26 cellular contexts compared by ENCODE assay signal in the genomic region with DNA sequence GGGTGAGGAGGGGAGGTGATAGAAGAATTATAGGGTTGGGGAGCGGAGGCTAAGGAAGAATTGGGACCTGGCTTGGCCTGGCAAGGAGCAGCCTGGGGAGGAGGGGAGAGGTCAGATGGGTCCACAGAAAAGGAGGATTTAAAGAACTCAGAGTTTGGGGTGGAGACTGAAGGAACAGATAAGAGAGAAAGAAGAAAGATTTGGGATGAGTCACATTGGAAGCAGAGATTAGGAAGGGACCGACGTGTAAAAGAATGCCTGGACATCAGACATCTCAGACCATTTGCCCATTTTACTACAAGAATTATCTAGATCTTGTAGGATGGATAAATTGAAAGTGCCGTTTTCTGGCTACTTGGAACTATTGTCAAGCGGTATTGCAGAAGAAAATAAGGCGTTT.
"Had no signal": no experiment of that assay in that cellular context is flagged by ENCODE, and none has a peak within 500 bp of the region (broad histone marks: within the 10 kb centered on the region; RNA-seq: fewer than 3 reads in every experiment).

No MANE protein-coding gene starts in this region.

- ATAC-seq: activated T-cell treated with anti-CD3 and anti-CD28 coated beads, Interleukin-2, amount 50 U/mL, for 4 hours; Panc1; Right ventricle myocardium inferior; T-cell had no signal

- H3K27me3 ChIP-seq: MG63 had no signal

- H3K9me3 Mint-ChIP-seq: activated CD4-positive, alpha-beta memory T cell treated with anti-CD3 and anti-CD28 coated beads for 36 hours; activated naive CD4-positive, alpha-beta T cell treated with anti-CD3 and anti-CD28 coated beads, Interleukin-2, amount 50 U/mL, for 24 hours; activated T-cell treated with anti-CD3 and anti-CD28 coated beads, Interleukin-2, amount 50 U/mL, for 4 hours; T-cell had no signal

- H3K4me3 Mint-ChIP-seq: activated CD4-positive, alpha-beta memory T cell treated with anti-CD3 and anti-CD28 coated beads for 36 hours; activated CD4-positive, alpha-beta T cell treated with anti-CD3 and anti-CD28 coated beads, Interleukin-2, amount 10 ng/mL, durations not matched to agents 7 days and 5 days; activated naive CD4-positive, alpha-beta T cell treated with anti-CD3 and anti-CD28 coated beads, Interleukin-2, amount 50 U/mL, for 24 hours; activated T-cell treated with anti-CD3 and anti-CD28 coated beads, Interleukin-2, amount 50 U/mL, for 4 hours; brain; T-cell had no signal

- H3K9ac ChIP-seq: KMS-11 had no signal

- H3K4me1 Mint-ChIP-seq: activated CD4-positive, alpha-beta T cell treated with anti-CD3 and anti-CD28 coated beads, Interleukin-2, amount 10 ng/mL, durations not matched to agents 7 days and 5 days had no signal

- H3K27me3 Mint-ChIP-seq: activated CD4-positive, alpha-beta memory T cell treated with anti-CD3 and anti-CD28 coated beads for 36 hours; activated CD4-positive, alpha-beta T cell treated with anti-CD3 and anti-CD28 coated beads, Interleukin-2, amount 10 ng/mL, durations not matched to agents 7 days and 5 days; activated naive CD4-positive, alpha-beta T cell treated with anti-CD3 and anti-CD28 coated beads, Interleukin-2, amount 50 U/mL, for 24 hours; brain; T-cell had no signal

- H3K27ac Mint-ChIP-seq: activated CD4-positive, alpha-beta memory T cell treated with anti-CD3 and anti-CD28 coated beads for 36 hours; activated CD4-positive, alpha-beta T cell treated with anti-CD3 and anti-CD28 coated beads, Interleukin-2, amount 10 ng/mL, durations not matched to agents 7 days and 5 days; activated naive CD4-positive, alpha-beta T cell treated with anti-CD3 and anti-CD28 coated beads, Interleukin-2, amount 50 U/mL, for 24 hours; brain; T-cell had no signal

- H3K4me3 ChIP-seq: MG63, SK-N-MC had no signal

- H3K27ac ChIP-seq: KMS-11, SK-N-MC had no signal

- H3K36me3 ChIP-seq: MG63 had no signal

- H3K9me3 ChIP-seq: MG63 had no signal

- DNase-seq: activated CD4-positive, alpha-beta memory T cell treated with anti-CD3 and anti-CD28 coated beads for 36 hours; activated CD4-positive, alpha-beta T cell treated with anti-CD3 and anti-CD28 coated beads, Interleukin-2, amount 10 ng/mL, durations not matched to agents 7 days and 5 days; activated CD4-positive, CD25-positive, alpha-beta regulatory T cell; activated CD8-positive, alpha-beta memory T cell treated with anti-CD3 and anti-CD28 coated beads for 24 hours; activated naive CD4-positive, alpha-beta T cell; activated T-cell treated with anti-CD3 and anti-CD28 coated beads, Interleukin-2, amount 50 U/mL, for 4 hours; amygdala; MG63; MV-4-11; NCI-H1092 treated with DMSO at 0.1 percent for 48 hours; NCI-H1417 treated with DMSO at 0.1 percent for 48 hours; NCI-H1694; NCI-H2029; NCI-H2107; NCI-H345; NCI-H510A; NCI-H526 treated with DMSO at 0.1 percent for 48 hours; NCI-H82; RPMI8226; T-cell had no signal
